In genomic region chr22:48651036-48651890, GRCh38 we compare ENCODE assay signal across 29 cellular contexts.
DNase-seq lines count a peak whose midpoint lies in the region; ATAC-seq and TF ChIP-seq lines count a peak whose summit lies in the region.
"Had no signal": no experiment of that assay in that cellular context is flagged by ENCODE, and none has a peak within 500 bp of the region (broad histone marks: within the 10 kb centered on the region; RNA-seq: fewer than 3 reads in every experiment).

No MANE protein-coding gene starts in this region.

- no peak overlapping the region for H4K8ac ChIP-seq in trophoblast cell (ENCODE audit: low read depth, low read length)

- no peak overlapping the region for H3K9ac ChIP-seq in trophoblast cell (ENCODE audit: low read length)
- H3K9ac ChIP-seq: KMS-11 had no signal

- intact Hi-C loops in Right ventricle myocardium inferior (cut with DNase I) (no loop called here), left cardiac atrium (cut with DNase I) (no loop called here), left colon (cut with DNase I, micrococcal nuclease) (no loop called here)

- no peaks in the 10 kb centered on the region for H3K9me3 ChIP-seq in trophoblast cell (ENCODE audit: insufficient read depth, low read depth, low read length)
- H3K9me3 ChIP-seq: A549, BLaER1, HAP-1, neutrophil, transverse colon had no signal

- H2AFZ ChIP-seq in trophoblast cell (ENCODE audit: insufficient read depth, low read length, poor library complexity) = no peak overlapping the region

- no peaks in the 10 kb centered on the region for H3K27me3 ChIP-seq in trophoblast cell (ENCODE audit: insufficient read depth, low read length)
- H3K27me3 ChIP-seq: BLaER1, foreskin keratinocyte, neutrophil, transverse colon had no signal

- H4K91ac ChIP-seq in trophoblast cell (ENCODE audit: low read depth, low read length) = no peak overlapping the region

- no peak overlapping the region for H4K12ac ChIP-seq in trophoblast cell (ENCODE audit: low read depth, low read length)

- no peak overlapping the region for H3K4me3 ChIP-seq in trophoblast cell (ENCODE audit: low read depth, low read length)
- H3K4me3 ChIP-seq: A549, BLaER1, HAP-1, lung, transverse colon had no signal

- H3K79me2 ChIP-seq in trophoblast cell (ENCODE audit: control insufficient read depth, insufficient read depth, low read length, poor library complexity) = no peaks in the 10 kb centered on the region

- no peak overlapping the region for H3K18ac ChIP-seq in trophoblast cell (ENCODE audit: low read length)

- H3K36me3 ChIP-seq in trophoblast cell (ENCODE audit: control insufficient read depth in 1 of 2, insufficient read depth in 2 of 2, low read length in 2 of 2) = no peaks in the 10 kb centered on the region
- H3K36me3 ChIP-seq: BLaER1, HAP-1, neutrophil, transverse colon had no signal

- H3K9me3 Mint-ChIP-seq in WTC11 = no peaks in the 10 kb centered on the region
- H3K9me3 Mint-ChIP-seq: activated naive CD4-positive, alpha-beta T cell treated with anti-CD3 and anti-CD28 coated beads, Interleukin-2, amount 50 U/mL, for 24 hours; activated T-cell treated with anti-CD3 and anti-CD28 coated beads, Interleukin-2, amount 50 U/mL, for 72 hours; T-cell had no signal

- H3K14ac ChIP-seq in trophoblast cell (ENCODE audit: low read length) = no peak overlapping the region

- H2BK12ac ChIP-seq in trophoblast cell (ENCODE audit: low read length) = no peak overlapping the region

- no peaks in the 10 kb centered on the region for H3K27me3 Mint-ChIP-seq in WTC11 (ENCODE audit: low read depth)
- H3K27me3 Mint-ChIP-seq: activated naive CD4-positive, alpha-beta T cell treated with anti-CD3 and anti-CD28 coated beads, Interleukin-2, amount 50 U/mL, for 24 hours; T-cell had no signal

- no CpG with 5 or more reads among the region's 26 CpGs for WGBS in trophoblast cell (ENCODE audit: extremely low coverage, insufficient coverage, insufficient read length)

- H2AK5ac ChIP-seq in trophoblast cell (ENCODE audit: low read length) = no peak overlapping the region

- H3K36me3 Mint-ChIP-seq in WTC11 = no peaks in the 10 kb centered on the region; the same call in 1 of the 2 replicates
- H3K36me3 Mint-ChIP-seq: activated naive CD4-positive, alpha-beta T cell treated with anti-CD3 and anti-CD28 coated beads, Interleukin-2, amount 50 U/mL, for 24 hours; T-cell had no signal

- H3K79me1 ChIP-seq in trophoblast cell (ENCODE audit: low read length) = no peaks in the 10 kb centered on the region

- POLR2A ChIA-PET in WTC11 (lab: Charles Lee) = no interaction called here

- H3K4me1 Mint-ChIP-seq in WTC11 = no peaks in the 10 kb centered on the region
- H3K4me1 Mint-ChIP-seq: activated naive CD4-positive, alpha-beta T cell treated with anti-CD3 and anti-CD28 coated beads, Interleukin-2, amount 50 U/mL, for 24 hours; T-cell had no signal

- no peak overlapping the region for H2BK5ac ChIP-seq in trophoblast cell (ENCODE audit: low read depth, low read length, poor library complexity)

- peak overlapping the region; percentile 23; the same call in 1 of the 2 replicates for H3K27ac Mint-ChIP-seq in WTC11
- H3K27ac Mint-ChIP-seq: activated naive CD4-positive, alpha-beta T cell treated with anti-CD3 and anti-CD28 coated beads, Interleukin-2, amount 50 U/mL, for 24 hours; activated T-cell treated with anti-CD3 and anti-CD28 coated beads, Interleukin-2, amount 50 U/mL, for 72 hours; T-cell had no signal

- no peak overlapping the region for H3K23ac ChIP-seq in trophoblast cell (ENCODE audit: low read length)

- H3K4ac ChIP-seq in trophoblast cell (ENCODE audit: low read depth, low read length) = no peak overlapping the region

- H3K4me3 Mint-ChIP-seq in WTC11 = no peak overlapping the region
- H3K4me3 Mint-ChIP-seq: activated naive CD4-positive, alpha-beta T cell treated with anti-CD3 and anti-CD28 coated beads, Interleukin-2, amount 50 U/mL, for 24 hours; activated T-cell treated with anti-CD3 and anti-CD28 coated beads, Interleukin-2, amount 50 U/mL, for 72 hours; T-cell had no signal

- H3K4me1 ChIP-seq in trophoblast cell (ENCODE audit: control insufficient read depth in 1 of 2, insufficient read depth in 2 of 2, low read length in 2 of 2) = no peaks in the 10 kb centered on the region
- H3K4me1 ChIP-seq: A549, foreskin keratinocyte, HAP-1, transverse colon had no signal

- no peak overlapping the region for H2BK120ac ChIP-seq in trophoblast cell (ENCODE audit: insufficient read depth, low read length, poor library complexity)

- H3K4me2 ChIP-seq in trophoblast cell (ENCODE audit: low read length) = no peak overlapping the region
- H3K4me2 ChIP-seq: A549, KMS-11 had no signal

- DNase-seq in Right ventricle myocardium inferior (ENCODE audit: missing footprints) (peak; percentile 46), left cardiac atrium (no peak), WTC11 (ENCODE audit: low spot score) (no peak), left colon (no peak), trophoblast cell (no peak), AG08396 (ENCODE audit: low spot score) (no peak)
- no peak for DNase-seq in central memory CD4-positive, alpha-beta T cell
- DNase-seq: activated CD4-positive, alpha-beta T cell treated with anti-CD3 and anti-CD28 coated beads for 4 hours; activated T-cell treated with anti-CD3 and anti-CD28 coated beads, Interleukin-2, amount 50 U/mL, for 72 hours; cerebellar nuclear complex; effector CD4-positive, alpha-beta T cell; foreskin keratinocyte; kidney; NCI-H1694 treated with DMSO at 0.1 percent for 48 hours; NCI-H2227 treated with DMSO at 0.1 percent for 48 hours; NCI-H82; SIG-M5; stimulated activated CD4-positive, alpha-beta T cell treated with anti-CD3 and anti-CD28 coated beads, Interleukin-4, amount 100 ng/mL, for 4 hours; stimulated activated naive CD8-positive, alpha-beta T cell treated with anti-CD3 and anti-CD28 coated beads, Interleukin-15, Interleukin-2, amounts not matched to agents 100 U/mL and 50 U/mL, for 24 hours; T-cell; transverse colon had no signal

- CTCF ChIA-PET in WTC11 (lab: Charles Lee) = no interaction called here

- no peak overlapping the region for H3K27ac ChIP-seq in trophoblast cell (ENCODE audit: low read depth, low read length)
- H3K27ac ChIP-seq: A549, foreskin keratinocyte, KMS-11, neutrophil, transverse colon had no signal

- TF ChIP-seq CTCF in WTC11 (IDR thresholded peaks at IDR 0.05) = no peak

- ATAC-seq in Right ventricle myocardium inferior = no peak
- ATAC-seq in left cardiac atrium = no peak
- no peak for ATAC-seq in WTC11
- peak; percentile 34 for ATAC-seq in left colon
- no peak for ATAC-seq in GM21737 (IDR thresholded peaks at IDR 0.05; ENCODE audit: unreplicated experiment)
- ATAC-seq: activated T-cell treated with anti-CD3 and anti-CD28 coated beads, Interleukin-2, amount 50 U/mL, for 72 hours; foreskin keratinocyte; stimulated activated naive CD8-positive, alpha-beta T cell treated with anti-CD3 and anti-CD28 coated beads, Interleukin-15, Interleukin-2, amounts not matched to agents 100 U/mL and 50 U/mL, for 24 hours; T-cell had no signal

TF ChIP-seq in WTC11, 78 proteins besides CTCF, POLR2A, EP300 and RAD21 (continues in another document):
- no peak for TF ChIP-seq AR (CRISPR knock-in tag; IDR thresholded peaks at IDR 0.05)
- no peak for TF ChIP-seq USF2 (CRISPR knock-in tag; IDR thresholded peaks at IDR 0.05)
- no peak for TF ChIP-seq ZNF121 (CRISPR knock-in tag; IDR thresholded peaks at IDR 0.05)
- TF ChIP-seq CREB1 (CRISPR knock-in tag; IDR thresholded peaks at IDR 0.05) = no peak
- TF ChIP-seq MYBL2 (CRISPR knock-in tag; IDR thresholded peaks at IDR 0.05) = no peak
- TF ChIP-seq ATF6 (CRISPR knock-in tag; IDR thresholded peaks at IDR 0.05) = no peak
